1 cellular context compared by ENCODE assay signal in the genomic region with DNA sequence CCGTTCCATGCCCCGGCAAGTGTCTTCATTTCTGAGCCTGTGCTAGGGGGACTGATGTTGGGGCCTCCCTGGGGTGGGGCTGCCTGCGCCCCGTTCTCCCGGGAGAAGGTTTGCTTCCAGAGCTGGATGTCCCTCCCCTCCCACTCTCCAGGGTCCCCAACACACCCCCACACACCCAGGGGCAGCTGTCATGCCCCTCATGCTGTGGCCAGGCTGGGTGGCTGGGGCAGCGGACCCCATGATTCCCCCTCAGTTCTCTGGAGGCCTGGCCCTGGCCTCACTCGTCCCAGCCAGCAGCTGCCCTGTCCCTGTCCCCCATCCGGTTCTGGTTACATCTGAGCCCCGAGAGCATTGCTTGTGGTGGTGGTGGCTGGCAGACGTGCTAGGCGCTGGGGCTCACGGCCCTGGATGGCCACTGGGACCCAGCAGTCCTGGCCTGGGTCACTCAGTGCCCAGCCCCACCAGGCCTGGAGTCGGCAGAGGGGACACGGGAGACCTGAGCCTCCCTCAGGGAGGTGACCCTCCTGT.
A peak's percentile ranks its signal among the peaks of the same experiment; 100 is the strongest.
TF ChIP-seq lines count a peak whose summit lies in the region.

No MANE protein-coding gene starts in this region.

TF ChIP-seq in K562, 482 proteins besides CTCF, POLR2A, EP300 and RAD21 (continued from another document):
- TF ChIP-seq, protein P1, sequence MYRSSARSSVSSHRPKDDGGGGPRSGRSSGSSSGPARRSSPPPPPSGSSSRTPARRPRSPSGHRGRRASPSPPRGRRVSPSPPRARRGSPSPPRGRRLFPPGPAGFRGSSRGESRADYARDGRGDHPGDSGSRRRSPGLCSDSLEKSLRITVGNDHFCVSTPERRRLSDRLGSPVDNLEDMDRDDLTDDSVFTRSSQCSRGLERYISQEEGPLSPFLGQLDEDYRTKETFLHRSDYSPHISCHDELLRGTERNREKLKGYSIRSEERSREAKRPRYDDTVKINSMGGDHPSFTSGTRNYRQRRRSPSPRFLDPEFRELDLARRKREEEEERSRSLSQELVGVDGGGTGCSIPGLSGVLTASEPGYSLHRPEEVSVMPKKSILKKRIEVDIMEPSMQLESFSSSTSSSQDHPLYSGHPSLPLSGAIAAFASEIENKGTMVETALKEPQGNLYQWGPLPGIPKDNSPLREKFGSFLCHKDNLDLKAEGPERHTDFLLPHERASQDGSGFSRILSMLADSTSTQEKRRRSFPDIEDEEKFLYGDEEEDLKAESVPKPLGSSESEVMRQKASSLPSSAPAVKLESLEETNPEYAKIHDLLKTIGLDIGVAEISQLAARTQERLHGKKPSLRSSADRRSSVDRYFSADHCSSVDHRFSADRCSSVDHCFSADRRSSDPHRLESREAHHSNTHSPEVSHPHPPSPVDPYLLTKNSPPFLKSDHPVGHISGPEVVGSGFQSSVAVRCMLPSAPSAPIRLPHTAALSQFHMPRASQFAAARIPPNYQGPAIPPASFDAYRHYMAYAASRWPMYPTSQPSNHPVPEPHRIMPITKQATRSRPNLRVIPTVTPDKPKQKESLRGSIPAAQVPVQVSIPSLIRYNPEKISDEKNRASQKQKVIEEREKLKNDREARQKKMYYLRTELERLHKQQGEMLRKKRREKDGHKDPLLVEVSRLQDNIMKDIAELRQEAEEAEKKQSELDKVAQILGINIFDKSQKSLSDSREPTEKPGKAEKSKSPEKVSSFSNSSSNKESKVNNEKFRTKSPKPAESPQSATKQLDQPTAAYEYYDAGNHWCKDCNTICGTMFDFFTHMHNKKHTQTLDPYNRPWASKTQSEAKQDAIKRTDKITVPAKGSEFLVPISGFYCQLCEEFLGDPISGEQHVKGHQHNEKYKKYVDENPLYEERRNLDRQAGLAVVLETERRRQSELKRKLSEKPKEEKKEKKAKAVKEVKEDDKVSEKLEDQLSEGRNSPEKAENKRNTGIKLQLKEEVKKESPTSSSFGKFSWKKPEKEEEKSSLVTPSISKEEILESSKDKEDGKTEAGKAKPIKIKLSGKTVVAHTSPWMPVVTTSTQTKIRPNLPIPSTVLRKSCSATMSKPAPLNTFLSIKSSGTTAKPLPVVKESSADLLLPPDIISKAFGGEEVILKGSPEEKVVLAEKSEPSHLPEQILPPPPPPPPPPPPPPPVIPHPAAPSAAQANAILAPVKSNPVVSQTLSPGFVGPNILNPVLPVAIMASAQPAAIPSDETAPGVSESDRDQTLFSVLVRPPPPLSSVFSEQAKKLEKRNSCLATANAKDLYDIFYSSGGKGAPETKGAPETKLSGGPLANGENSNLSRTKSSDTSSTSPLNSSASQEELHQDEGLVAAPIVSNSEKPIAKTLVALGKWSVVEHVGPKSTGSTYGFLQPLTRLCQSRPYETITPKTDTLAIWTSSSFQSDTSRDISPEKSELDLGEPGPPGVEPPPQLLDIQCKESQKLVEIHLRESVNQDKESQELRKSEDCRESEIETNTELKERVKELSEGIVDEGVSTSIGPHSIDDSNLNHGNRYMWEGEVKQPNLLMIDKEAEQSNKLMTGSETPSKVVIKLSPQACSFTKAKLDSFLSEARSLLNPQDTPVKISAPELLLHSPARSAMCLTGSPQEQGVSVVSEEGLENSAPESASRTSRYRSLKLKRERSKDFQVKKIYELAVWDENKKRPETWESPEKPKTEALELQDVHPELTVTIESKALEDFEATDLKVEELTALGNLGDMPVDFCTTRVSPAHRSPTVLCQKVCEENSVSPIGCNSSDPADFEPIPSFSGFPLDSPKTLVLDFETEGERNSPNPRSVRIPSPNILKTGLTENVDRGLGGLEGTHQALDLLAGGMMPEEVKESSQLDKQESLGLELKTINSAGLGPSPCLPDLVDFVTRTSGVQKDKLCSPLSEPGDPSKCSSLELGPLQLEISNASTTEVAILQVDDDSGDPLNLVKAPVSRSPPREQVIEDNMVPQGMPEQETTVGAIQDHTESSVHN (IDR thresholded peaks at IDR 0.05; ENCODE audit: borderline replicate concordance in 1 of 2, low read depth in 1 of 2) = no peak
- TF ChIP-seq TCF3 (CRISPR knock-in tag; IDR thresholded peaks at IDR 0.05) = no peak
- TF ChIP-seq ZNF133 (CRISPR knock-in tag; IDR thresholded peaks at IDR 0.05) = no peak
- no peak for TF ChIP-seq THRA (IDR thresholded peaks at IDR 0.05)
- peak; percentile 46; the same call in 1 of the 2 replicates for TF ChIP-seq SUPT5H (IDR thresholded peaks at IDR 0.05)
- TF ChIP-seq TAF15 (IDR thresholded peaks at IDR 0.05; ENCODE audit: low read depth, low read length) = no peak
- TF ChIP-seq TAL1 (IDR thresholded peaks at IDR 0.05) = no peak
- no peak for TF ChIP-seq SMAD3 (CRISPR knock-in tag; conservative IDR thresholded peaks at IDR 0.05)
TF ChIP-seq in K562: peak in this region for 3.
